Comparison of ENCODE assay signal across 14 cellular contexts in the genomic region with DNA sequence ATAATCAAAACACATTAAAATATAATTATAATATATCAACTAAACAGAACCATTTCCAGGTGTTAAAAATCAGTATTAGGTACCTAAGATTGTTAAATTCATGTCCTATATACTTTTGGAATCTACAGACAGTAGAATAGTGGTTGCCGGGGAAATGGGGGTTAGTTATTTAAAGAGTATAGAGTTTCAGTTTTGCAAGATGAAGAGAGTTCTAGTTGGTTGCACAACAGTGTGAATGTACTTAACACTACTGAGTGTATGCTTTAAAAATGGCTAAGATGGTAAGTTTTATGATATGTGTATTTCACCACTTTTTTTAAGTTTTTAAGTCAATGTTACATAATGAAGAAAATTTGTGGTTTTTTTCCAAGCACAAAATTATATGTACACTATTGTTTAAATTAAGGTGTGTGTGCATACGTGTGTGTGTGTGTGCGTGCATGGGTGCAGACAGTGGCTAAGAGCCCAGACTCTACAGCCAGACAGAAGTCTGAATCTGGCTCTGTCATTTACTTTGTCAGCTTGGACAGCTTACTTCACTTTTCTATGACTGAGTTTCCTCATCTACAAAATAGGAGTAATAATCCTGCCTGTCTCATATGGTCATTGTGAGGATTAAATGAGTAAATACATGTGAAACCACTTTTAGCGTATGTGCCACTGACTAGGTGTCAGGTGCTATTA. TPM values are rescaled to one million over a fixed set of nuclear protein-coding genes. Genes with fewer than 3 reads are reported as not detected.
DNase-seq lines count a peak whose midpoint lies in the region; ATAC-seq and TF ChIP-seq lines count a peak whose summit lies in the region.
"Had no signal": no experiment of that assay in that cellular context is flagged by ENCODE, and none has a peak within 500 bp of the region (broad histone marks: within the 10 kb centered on the region; RNA-seq: fewer than 3 reads in every experiment).

No MANE protein-coding gene starts in this region.

- peaks cover 71% of the 10 kb centered on the region for H3K79me2 ChIP-seq in Karpas-422 (ENCODE audit: low read length)

- H3K4me3 ChIP-seq in Karpas-422 (ENCODE audit: low read length) (no peak overlapping the region), fibroblast of pulmonary artery (replicated peaks; ENCODE audit: low read depth, low read length) (no peak overlapping the region)
- H3K4me3 ChIP-seq: coronary artery had no signal

- H3K9me3 Mint-ChIP-seq in activated T-helper 1 cell treated with anti-CD3 and anti-CD28 coated beads, Interleukin-12 subunit alpha, Interleukin-12 subunit beta, Interleukin-2, Interleukin-4 antibody, amounts not matched to agents 30 ng/mL and 10 ng/mL and 1 ng/mL, durations not matched to agents 14 hours and 24 hours and 36 hours: no peaks in the 10 kb centered on the region
- H3K9me3 Mint-ChIP-seq: activated naive CD4-positive, alpha-beta T cell treated with anti-CD3 and anti-CD28 coated beads, Interleukin-2, amount 10 ng/mL, durations not matched to agents 7 days and 5 days had no signal

- H3K27ac ChIP-seq in Karpas-422 (ENCODE audit: low read length): peak overlapping the region; percentile 83
- H3K27ac ChIP-seq: coronary artery, foreskin keratinocyte, neutrophil had no signal

- H3K4me1 ChIP-seq in Karpas-422 (ENCODE audit: low read length): peaks cover 44% of the 10 kb centered on the region
- H3K4me1 ChIP-seq: foreskin keratinocyte had no signal

- H4K20me1 ChIP-seq in Karpas-422 (ENCODE audit: insufficient read depth, low read depth, low read length): no peaks in the 10 kb centered on the region

- no peak overlapping the region for H3K4me3 Mint-ChIP-seq in activated T-helper 1 cell treated with anti-CD3 and anti-CD28 coated beads, Interleukin-12 subunit alpha, Interleukin-12 subunit beta, Interleukin-2, Interleukin-4 antibody, amounts not matched to agents 30 ng/mL and 10 ng/mL and 1 ng/mL, durations not matched to agents 14 hours and 24 hours and 36 hours
- H3K4me3 Mint-ChIP-seq: activated CD8-positive, alpha-beta T cell treated with anti-CD3 and anti-CD28 coated beads, Interleukin-2, amount 10 ng/mL, durations not matched to agents 7 days and 5 days; activated naive CD4-positive, alpha-beta T cell treated with anti-CD3 and anti-CD28 coated beads, Interleukin-2, amount 10 ng/mL, durations not matched to agents 7 days and 5 days had no signal

- no peaks in the 10 kb centered on the region for H3K9me2 ChIP-seq in Karpas-422 (replicated peaks; ENCODE audit: insufficient read depth, low read length)

- no peak overlapping the region for H3K9ac ChIP-seq in Karpas-422 (ENCODE audit: low read length)

- peaks cover 14% of the 10 kb centered on the region; the same call in 1 of the 2 replicates for H3K36me3 ChIP-seq in Karpas-422 (ENCODE audit: insufficient read depth, low read length)

- no peak overlapping the region for H3K27ac Mint-ChIP-seq in activated T-helper 1 cell treated with anti-CD3 and anti-CD28 coated beads, Interleukin-12 subunit alpha, Interleukin-12 subunit beta, Interleukin-2, Interleukin-4 antibody, amounts not matched to agents 30 ng/mL and 10 ng/mL and 1 ng/mL, durations not matched to agents 14 hours and 24 hours and 36 hours
- H3K27ac Mint-ChIP-seq: activated CD8-positive, alpha-beta T cell treated with anti-CD3 and anti-CD28 coated beads, Interleukin-2, amount 10 ng/mL, durations not matched to agents 7 days and 5 days; activated naive CD4-positive, alpha-beta T cell treated with anti-CD3 and anti-CD28 coated beads, Interleukin-2, amount 10 ng/mL, durations not matched to agents 7 days and 5 days had no signal

- no peaks in the 10 kb centered on the region for H3K9me3 ChIP-seq in Karpas-422 (ENCODE audit: low read length)
- H3K9me3 ChIP-seq: neutrophil had no signal

- intact Hi-C loops in activated T-helper 1 cell treated with anti-CD3 and anti-CD28 coated beads, Interleukin-12 subunit alpha, Interleukin-12 subunit beta, Interleukin-2, Interleukin-4 antibody, amounts not matched to agents 30 ng/mL and 10 ng/mL and 1 ng/mL, durations not matched to agents 14 hours and 24 hours and 36 hours (cut with micrococcal nuclease): no loop called here

- no peak overlapping the region for H2AFZ ChIP-seq in Karpas-422 (ENCODE audit: low read length)

- TF ChIP-seq CTCF in fibroblast of pulmonary artery (IDR thresholded peaks at IDR 0.05; ENCODE audit: low read length, missing control alignments): no peak

- peak overlapping the region; percentile 24 for H3K4me2 ChIP-seq in Karpas-422 (ENCODE audit: low read depth, low read length, poor library complexity, severe bottlenecking)

- H3K36me3 Mint-ChIP-seq in activated T-helper 1 cell treated with anti-CD3 and anti-CD28 coated beads, Interleukin-12 subunit alpha, Interleukin-12 subunit beta, Interleukin-2, Interleukin-4 antibody, amounts not matched to agents 30 ng/mL and 10 ng/mL and 1 ng/mL, durations not matched to agents 14 hours and 24 hours and 36 hours (ENCODE audit: low read depth): peaks cover 24% of the 10 kb centered on the region

- H3K27me3 ChIP-seq in Karpas-422 (ENCODE audit: low read length): no peaks in the 10 kb centered on the region
- H3K27me3 ChIP-seq: foreskin keratinocyte, neutrophil had no signal

- H3K4me1 Mint-ChIP-seq in activated T-helper 1 cell treated with anti-CD3 and anti-CD28 coated beads, Interleukin-12 subunit alpha, Interleukin-12 subunit beta, Interleukin-2, Interleukin-4 antibody, amounts not matched to agents 30 ng/mL and 10 ng/mL and 1 ng/mL, durations not matched to agents 14 hours and 24 hours and 36 hours (ENCODE audit: low read depth): peaks cover 21% of the 10 kb centered on the region

- DNase-seq in DMS79 treated with DMSO at 0.1 percent for 48 hours (lab: John Stamatoyannopoulos, UW) (peak; percentile 40), DMS79 (lab: John Stamatoyannopoulos, UW) (no peak), Karpas-422 (peak; percentile 56), fibroblast of pulmonary artery (ENCODE audit: low read depth) (peak; percentile 26), cerebellum (ENCODE audit: low spot score) (no peak)
- DNase-seq in activated T-helper 1 cell treated with anti-CD3 and anti-CD28 coated beads, Interleukin-12 subunit alpha, Interleukin-12 subunit beta, Interleukin-2, Interleukin-4 antibody, amounts not matched to agents 30 ng/mL and 10 ng/mL and 1 ng/mL, durations not matched to agents 14 hours and 24 hours and 36 hours (ENCODE audit: low spot score): no peak
- DNase-seq: activated CD8-positive, alpha-beta T cell treated with anti-CD3 and anti-CD28 coated beads, Interleukin-2, amount 10 ng/mL, durations not matched to agents 7 days and 5 days; activated naive CD4-positive, alpha-beta T cell treated with anti-CD3 and anti-CD28 coated beads, Interleukin-2, amount 10 ng/mL, durations not matched to agents 7 days and 5 days; foreskin keratinocyte; SW 1271 had no signal

- no peaks in the 10 kb centered on the region for H3K27me3 Mint-ChIP-seq in activated T-helper 1 cell treated with anti-CD3 and anti-CD28 coated beads, Interleukin-12 subunit alpha, Interleukin-12 subunit beta, Interleukin-2, Interleukin-4 antibody, amounts not matched to agents 30 ng/mL and 10 ng/mL and 1 ng/mL, durations not matched to agents 14 hours and 24 hours and 36 hours (ENCODE audit: insufficient read depth)
- H3K27me3 Mint-ChIP-seq: activated naive CD4-positive, alpha-beta T cell treated with anti-CD3 and anti-CD28 coated beads, Interleukin-2, amount 10 ng/mL, durations not matched to agents 7 days and 5 days had no signal

- ATAC-seq in GM21737 (IDR thresholded peaks at IDR 0.05; ENCODE audit: unreplicated experiment) (peak; percentile 81), HG02588 (IDR thresholded peaks at IDR 0.05; ENCODE audit: unreplicated experiment) (no peak)
- ATAC-seq: activated CD8-positive, alpha-beta T cell treated with anti-CD3 and anti-CD28 coated beads, Interleukin-2, amount 10 ng/mL, durations not matched to agents 7 days and 5 days; foreskin keratinocyte had no signal

RNA-seq across cellular contexts. Expression of gene PHAF1, which starts 25.3 kb away (rescaled TPM):
- total RNA-seq in Karpas-422 (2014; rRNA removed; shearing (Covaris generic); ENCODE audit: low replicate concordance): 16.8 and 30.7 TPM in 2 replicates
- total RNA-seq in cerebellum: 20.7 TPM
- total RNA-seq in activated T-helper 1 cell treated with anti-CD3 and anti-CD28 coated beads, Interleukin-12 subunit alpha, Interleukin-12 subunit beta, Interleukin-2, Interleukin-4 antibody, amounts not matched to agents 30 ng/mL and 10 ng/mL and 1 ng/mL, durations not matched to agents 14 hours and 24 hours and 36 hours: 20.5 and 20.6 TPM in 2 replicates

RNA-seq across cellular contexts. Expression of gene CBFB, which starts 55.5 kb away (rescaled TPM):
- 55.6 and 79.3 TPM in 2 replicates for total RNA-seq in Karpas-422 (2014; rRNA removed; shearing (Covaris generic); ENCODE audit: low replicate concordance)
- total RNA-seq in cerebellum: 34.3 TPM
- 171 and 175 TPM in 2 replicates for total RNA-seq in activated T-helper 1 cell treated with anti-CD3 and anti-CD28 coated beads, Interleukin-12 subunit alpha, Interleukin-12 subunit beta, Interleukin-2, Interleukin-4 antibody, amounts not matched to agents 30 ng/mL and 10 ng/mL and 1 ng/mL, durations not matched to agents 14 hours and 24 hours and 36 hours

Comparison
In these comparisons a context has a peak if more than half of its experiments do, and no peak if none do; other contexts are left out.
1. DNase-seq: peak in DMS79 treated with DMSO at 0.1 percent for 48 hours (single experiment), Karpas-422 (single experiment) and fibroblast of pulmonary artery (single experiment); none in DMS79 (single experiment), cerebellum (single experiment) and activated T-helper 1 cell treated with anti-CD3 and anti-CD28 coated beads, Interleukin-12 subunit alpha, Interleukin-12 subunit beta, Interleukin-2, Interleukin-4 antibody, amounts not matched to agents 30 ng/mL and 10 ng/mL and 1 ng/mL, durations not matched to agents 14 hours and 24 hours and 36 hours (single experiment).